Comparison of ENCODE assay signal across 24 cellular contexts in genomic region chr1:23461050-23461449, GRCh38. TPM values are rescaled to one million over a fixed set of nuclear protein-coding genes. Genes with fewer than 3 reads are reported as not detected.
"Had no signal": no experiment of that assay in that cellular context is flagged by ENCODE, and none has a peak within 500 bp of the region (broad histone marks: within the 10 kb centered on the region; RNA-seq: fewer than 3 reads in every experiment).

No MANE protein-coding gene starts in this region.

- H3K4me1 ChIP-seq: SJCRH30 had no signal

- H3K27me3 ChIP-seq: MG63, SJCRH30 had no signal

- H3K27ac ChIP-seq: HL-60, RWPE1, SJCRH30 had no signal

- FAIRE-seq: HTR-8/SVneo had no signal

- H3K36me3 ChIP-seq: MG63, SJCRH30 had no signal

- H3K9me3 ChIP-seq: MG63, SJCRH30 had no signal

- ATAC-seq: Panc1, Right ventricle myocardium inferior, SK-N-SH treated with all-trans-retinoic acid at 6 μM for 48 hours had no signal

- H3K4me3 ChIP-seq: MG63, SJCRH30 had no signal

- DNase-seq: KBM-7, MG63, NCI-H1092, NCI-H1105 treated with DMSO at 0.1 percent for 48 hours, NCI-H1417 treated with DMSO at 0.1 percent for 48 hours, NCI-H146, NCI-H1694 treated with DMSO at 0.1 percent for 48 hours, NCI-H2029, NCI-H2081 treated with DMSO at 0.1 percent for 48 hours, NCI-H2171, NCI-H226, NCI-H446, NCI-H510A, NCI-H524 treated with DMSO at 0.1 percent for 48 hours, NCI-H69, NCI-H774, SHP77 treated with DMSO at 0.1 percent for 48 hours, SJCRH30 had no signal

RNA-seq across cellular contexts. Expression of gene TCEA3, which starts 36.5 kb away (rescaled TPM):
- total RNA-seq: SJCRH30 had no signal
